9 cellular contexts compared by ENCODE assay signal in the genomic region with DNA sequence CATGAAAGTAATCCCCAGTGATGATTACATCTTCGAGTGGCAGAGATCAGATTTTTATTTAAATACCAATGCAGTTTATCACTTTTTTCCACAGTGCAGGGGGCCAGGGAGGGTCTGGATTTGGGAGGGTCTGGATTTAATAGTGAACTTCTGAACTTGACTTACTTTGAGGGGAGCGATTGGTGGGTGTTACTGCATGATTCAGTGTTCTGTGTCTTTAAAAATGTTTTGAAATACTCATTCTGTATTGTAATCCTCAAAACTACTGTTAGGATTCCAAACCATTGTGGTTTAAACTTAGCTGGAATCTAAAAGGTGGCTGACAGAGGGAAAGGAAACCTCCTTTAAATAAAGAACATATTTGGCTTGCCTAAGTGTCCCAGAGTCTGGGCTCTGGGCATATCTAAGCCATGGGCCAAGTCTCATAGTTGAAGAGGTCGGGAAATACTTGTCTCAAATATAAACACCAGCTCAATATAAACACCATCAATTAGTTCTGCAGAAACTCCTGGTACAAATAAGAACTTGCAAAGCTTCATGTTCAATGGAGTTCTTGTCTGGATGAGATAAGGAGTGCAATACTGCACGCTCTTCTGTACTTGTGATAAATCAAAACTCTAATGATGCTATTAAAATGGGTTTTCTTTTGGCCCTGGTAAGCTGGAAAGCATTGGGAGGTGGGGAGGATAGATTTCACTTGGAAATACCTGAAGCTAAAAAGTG. TPM values are rescaled to one million over a fixed set of nuclear protein-coding genes. Genes with fewer than 3 reads are reported as not detected.
DNase-seq lines count a peak whose midpoint lies in the region; ATAC-seq and TF ChIP-seq lines count a peak whose summit lies in the region.
"Had no signal": no experiment of that assay in that cellular context is flagged by ENCODE, and none has a peak within 500 bp of the region (broad histone marks: within the 10 kb centered on the region; RNA-seq: fewer than 3 reads in every experiment).

No MANE protein-coding gene starts in this region.

- H3K27me3 ChIP-seq in A673 (replicated peaks; ENCODE audit: insufficient read depth, low read depth, low read length, poor library complexity) (no peaks in the 10 kb centered on the region), GM23248 (replicated peaks; ENCODE audit: insufficient read depth) (no peaks in the 10 kb centered on the region)

- H3K4me3 ChIP-seq in A673 (ENCODE audit: low read depth, low read length, poor library complexity, severe bottlenecking), result no peak overlapping the region
- H3K4me3 ChIP-seq in GM23248, result peak overlapping the region; percentile 27; the same call in 1 of the 2 replicates

- H3K27me3 Mint-ChIP-seq in naive B cell, result no peaks in the 10 kb centered on the region

- H2AFZ ChIP-seq in GM23248, result no peak overlapping the region

- no peaks in the 10 kb centered on the region for H3K36me3 ChIP-seq in A673 (ENCODE audit: insufficient read depth, low read length, poor library complexity, severe bottlenecking)
- 0 out of 2 replicates have a peak, but pooled peaks cover 3% of the 10 kb centered on the region for H3K36me3 ChIP-seq in GM23248 (ENCODE audit: low read depth)

- TF ChIP-seq CTCF in A673 (conservative IDR thresholded peaks at IDR 0.05; ENCODE audit: low read depth, low read length), result no peak

- ATAC-seq in naive B cell (ENCODE audit: low read depth in 2 of 2) (no peak), GM21447 (IDR thresholded peaks at IDR 0.05; ENCODE audit: unreplicated experiment) (no peak)
- no peak for ATAC-seq in activated naive CD4-positive, alpha-beta T cell treated with anti-CD3 and anti-CD28 coated beads, Interleukin-2, amount 50 U/mL, for 72 hours

- H3K4me3 Mint-ChIP-seq in naive B cell, result peak overlapping the region in 1 of 8 donors; percentile 2

- H4K20me1 ChIP-seq in GM23248 (ENCODE audit: insufficient read depth), result peaks cover 19% of the 10 kb centered on the region; the same call in 1 of the 2 replicates

- H3K79me2 ChIP-seq in GM23248 (ENCODE audit: insufficient read depth), result peaks cover 93% of the 10 kb centered on the region

- no peaks in the 10 kb centered on the region for H3K9me2 ChIP-seq in GM23248 (ENCODE audit: insufficient read depth)

- CTCF ChIA-PET in A673 (lab: Charles Lee), result no interaction called here

- H3K9me3 Mint-ChIP-seq in naive B cell, result no peaks in the 10 kb centered on the region
- H3K9me3 Mint-ChIP-seq in activated naive CD4-positive, alpha-beta T cell treated with anti-CD3 and anti-CD28 coated beads, Interleukin-2, amount 50 U/mL, for 72 hours, result peaks cover 0 to 5% of the 10 kb centered on the region in 2 donors

- H3K9me3 ChIP-seq in A673 (ENCODE audit: low read depth, low read length, poor library complexity, severe bottlenecking), result no peaks in the 10 kb centered on the region
- H3K9me3 ChIP-seq in GM23248 (ENCODE audit: low read depth), result no peaks in the 10 kb centered on the region

- POLR2A ChIA-PET in A673 (lab: Charles Lee; ENCODE audit: low non-redundant PET), result interaction anchor here (0.6 kb wide), 1 partner anchor 55 kb away, joined by 4 read pairs; no protein-coding TSS in a partner anchor

- WGBS in GM23248 (ENCODE audit: low coverage in 1 of 2, low lambda C conversion rate in 2 of 2, missing lambda C conversion rate in 2 of 2), 2 experiments, result 19 to 21% methylated on average over 4 of the region's 4 CpGs

- intact Hi-C loops in A673 (cut with micrococcal nuclease; ENCODE audit: unreplicated experiment), result no loop called here

- peak overlapping the region; percentile 70 for H3K4me2 ChIP-seq in GM23248 (ENCODE audit: unreplicated experiment)

- H3K4me1 ChIP-seq in A673 (ENCODE audit: insufficient read depth, low read length, poor library complexity, severe bottlenecking) (peaks cover 83% of the 10 kb centered on the region), GM23248 (ENCODE audit: insufficient read depth) (peaks cover 50% of the 10 kb centered on the region)

- peak overlapping the region; percentile 44 to 88 (median 53) for H3K27ac Mint-ChIP-seq in naive B cell
- H3K27ac Mint-ChIP-seq in activated naive CD4-positive, alpha-beta T cell treated with anti-CD3 and anti-CD28 coated beads, Interleukin-2, amount 50 U/mL, for 72 hours, result peak overlapping the region in 1 of 2 donors; percentile 58

- peaks cover 74% of the 10 kb centered on the region for H3F3A ChIP-seq in GM23248 (ENCODE audit: insufficient read depth)

- H3K27ac ChIP-seq in A673 (ENCODE audit: low read depth, low read length, poor library complexity, severe bottlenecking) (no peak overlapping the region), GM23248 (peak overlapping the region; percentile 52)

- DNase-seq in A673 (ENCODE audit: low spot score) (no peak), GM23248 (peak; percentile 67), amniotic epithelial cell (ENCODE audit: low read depth) (peak; percentile 88), naive B cell (no peak), NCI-H1048 (lab: John Stamatoyannopoulos, UW) (no peak)
- no peak for DNase-seq in stimulated activated CD4-positive, alpha-beta T cell treated with anti-CD3 and anti-CD28 coated beads, Interleukin-15, amount 100 ng/mL, for 24 hours
- DNase-seq in activated naive CD4-positive, alpha-beta T cell treated with anti-CD3 and anti-CD28 coated beads, Interleukin-2, amount 50 U/mL, for 72 hours (ENCODE audit: low spot score in 2 of 2), result no peak
- DNase-seq: NCI-H2171 treated with DMSO at 0.1 percent for 48 hours had no signal

- no peaks in the 10 kb centered on the region for H3K36me3 Mint-ChIP-seq in naive B cell
- peaks cover 8 to 54% of the 10 kb centered on the region in 2 donors for H3K36me3 Mint-ChIP-seq in activated naive CD4-positive, alpha-beta T cell treated with anti-CD3 and anti-CD28 coated beads, Interleukin-2, amount 50 U/mL, for 72 hours

- peaks cover 72 to 94% (median 88%) of the 10 kb centered on the region in 3 donors for H3K4me1 Mint-ChIP-seq in naive B cell

- TSS peak; percentile 8 for BruUV-seq in A673 (replicated peaks; lab: Mats Ljungman, UMichigan)

- H3K9ac ChIP-seq in GM23248, result peak overlapping the region; percentile 17

- in situ Hi-C loops in GM23248 (cut with MboI), result no loop called here

RNA-seq across cellular contexts. Expression of gene JARID2, which starts 14.4 kb away (rescaled TPM):
- 29.4 and 34.1 TPM in 2 replicates for total RNA-seq in A673 (2021)
- total RNA-seq in GM23248 (2014; rRNA removed; shearing (Covaris generic)), result 9.1 and 9.3 TPM in 2 replicates
- polyA plus RNA-seq in GM23248 (2016; fragmentation: Nextera tagmentation; extraction: Ambion mirVana) (3.9 and 4.7 TPM in 2 replicates), naive B cell (ENCODE audit: low read depth in 6 of 6) (10 to 100 TPM in 5 of 6 donors, 1 to 10 TPM in 1; 2.7 to 21.9 (median 16.6) TPM)
- 10 to 100 TPM; 35.3 to 36.3 TPM for total RNA-seq in activated naive CD4-positive, alpha-beta T cell treated with anti-CD3 and anti-CD28 coated beads, Interleukin-2, amount 50 U/mL, for 72 hours

Comparison
In these comparisons a context has a peak if more than half of its experiments do, and no peak if none do; other contexts are left out.
1. DNase-seq: peak in GM23248 (single experiment) and amniotic epithelial cell (single experiment); none in A673 (single experiment), naive B cell (single experiment), stimulated activated CD4-positive, alpha-beta T cell treated with anti-CD3 and anti-CD28 coated beads, Interleukin-15, amount 100 ng/mL, for 24 hours (single experiment), NCI-H1048 (single experiment) and activated naive CD4-positive, alpha-beta T cell treated with anti-CD3 and anti-CD28 coated beads, Interleukin-2, amount 50 U/mL, for 72 hours (0 of 2).